In genomic region chr18:13474907-13475306, GRCh38 we compare ENCODE assay signal across 16 cellular contexts.
"Had no signal": no experiment of that assay in that cellular context is flagged by ENCODE, and none has a peak within 500 bp of the region (broad histone marks: within the 10 kb centered on the region; RNA-seq: fewer than 3 reads in every experiment).

No MANE protein-coding gene starts in this region.

- H3K4me3 ChIP-seq: esophagus muscularis mucosa had no signal

- H3K4me1 ChIP-seq: foreskin keratinocyte had no signal

- H3K27ac ChIP-seq: esophagus muscularis mucosa, foreskin keratinocyte had no signal

- H3K9me3 Mint-ChIP-seq: activated naive CD4-positive, alpha-beta T cell treated with anti-CD3 and anti-CD28 coated beads, Interleukin-2, amount 10 ng/mL, durations not matched to agents 7 days and 5 days; activated T-helper 2 cell treated with anti-CD3 and anti-CD28 coated beads, Interferon-gamma antibody, Interleukin-2, Interleukin-4, amounts not matched to agents 10 μg/mL and 5 μg/mL and 100 μg/mL, durations not matched to agents 14 hours and 24 hours and 36 hours; immature natural killer cell; natural killer cell treated with Interleukin-12 subunit alpha and Interleukin-12 subunit beta and Interleukin-15 and Interleukin-18, amount 100 ng/mL, for 72 hours; T-helper 1 cell treated with Interleukin-12 subunit alpha and Interleukin-12 subunit beta and Interleukin-4 antibody, amounts not matched to agents 30 μg/mL and 1 μg/mL, for 36 hours had no signal

- H3K4me3 Mint-ChIP-seq: activated CD4-positive, alpha-beta T cell treated with anti-CD3 and anti-CD28 coated beads, Interleukin-2, amount 10 ng/mL, durations not matched to agents 7 days and 5 days; activated naive CD4-positive, alpha-beta T cell treated with anti-CD3 and anti-CD28 coated beads, Interleukin-2, amount 10 ng/mL, durations not matched to agents 7 days and 5 days; brain; immature natural killer cell; natural killer cell treated with Interleukin-12 subunit alpha and Interleukin-12 subunit beta and Interleukin-15 and Interleukin-18, amount 100 ng/mL, for 72 hours; T-helper 1 cell treated with Interleukin-12 subunit alpha and Interleukin-12 subunit beta and Interleukin-4 antibody, amounts not matched to agents 30 μg/mL and 1 μg/mL, for 36 hours had no signal

- H3K27ac Mint-ChIP-seq: activated CD4-positive, alpha-beta T cell treated with anti-CD3 and anti-CD28 coated beads, Interleukin-2, amount 10 ng/mL, durations not matched to agents 7 days and 5 days; activated naive CD4-positive, alpha-beta T cell treated with anti-CD3 and anti-CD28 coated beads, Interleukin-2, amount 10 ng/mL, durations not matched to agents 7 days and 5 days; activated T-helper 2 cell treated with anti-CD3 and anti-CD28 coated beads, Interferon-gamma antibody, Interleukin-2, Interleukin-4, amounts not matched to agents 10 μg/mL and 5 μg/mL and 100 μg/mL, durations not matched to agents 14 hours and 24 hours and 36 hours; natural killer cell treated with Interleukin-12 subunit alpha and Interleukin-12 subunit beta and Interleukin-15 and Interleukin-18, amount 100 ng/mL, for 72 hours; T-helper 1 cell treated with Interleukin-12 subunit alpha and Interleukin-12 subunit beta and Interleukin-4 antibody, amounts not matched to agents 30 μg/mL and 1 μg/mL, for 36 hours had no signal

- H3K27me3 Mint-ChIP-seq: activated CD4-positive, alpha-beta T cell treated with anti-CD3 and anti-CD28 coated beads, Interleukin-2, amount 10 ng/mL, durations not matched to agents 7 days and 5 days; activated naive CD4-positive, alpha-beta T cell treated with anti-CD3 and anti-CD28 coated beads, Interleukin-2, amount 10 ng/mL, durations not matched to agents 7 days and 5 days; natural killer cell treated with Interleukin-12 subunit alpha and Interleukin-12 subunit beta and Interleukin-15 and Interleukin-18, amount 100 ng/mL, for 72 hours had no signal

- H3K36me3 Mint-ChIP-seq: brain had no signal

- ATAC-seq: foreskin keratinocyte; natural killer cell treated with Interleukin-12 subunit alpha and Interleukin-12 subunit beta and Interleukin-15 and Interleukin-18, amount 100 ng/mL, for 72 hours; stimulated activated naive CD8-positive, alpha-beta T cell treated with anti-CD3 and anti-CD28 coated beads, Interleukin-15, Interleukin-2, amounts not matched to agents 100 U/mL and 50 U/mL, for 24 hours had no signal

- DNase-seq: activated CD4-positive, alpha-beta T cell treated with anti-CD3 and anti-CD28 coated beads, Interleukin-2, amount 10 ng/mL, durations not matched to agents 7 days and 5 days; activated CD4-positive, CD25-positive, alpha-beta regulatory T cell; activated naive CD4-positive, alpha-beta T cell treated with anti-CD3 and anti-CD28 coated beads, Interleukin-2, amount 10 ng/mL, durations not matched to agents 7 days and 5 days; activated T-cell treated with anti-CD3 and anti-CD28 coated beads for 4 hours; foreskin keratinocyte; immature natural killer cell; left cardiac atrium; occipital lobe; stimulated activated CD4-positive, alpha-beta T cell treated with anti-CD3 and anti-CD28 coated beads, Interleukin-4, amount 100 ng/mL, for 1 hour; stimulated activated CD8-positive, alpha-beta memory T cell treated with anti-CD3 and anti-CD28 coated beads, Interleukin-4, amount 100 ng/mL, for 48 hours; stimulated activated naive CD8-positive, alpha-beta T cell treated with anti-CD3 and anti-CD28 coated beads, Interleukin-15, Interleukin-2, amounts not matched to agents 100 U/mL and 50 U/mL, for 24 hours had no signal

- H3K9me3 ChIP-seq: esophagus muscularis mucosa had no signal

- H3K36me3 ChIP-seq: esophagus muscularis mucosa had no signal

- H3K27me3 ChIP-seq: esophagus muscularis mucosa, foreskin keratinocyte had no signal
